In the genomic region with DNA sequence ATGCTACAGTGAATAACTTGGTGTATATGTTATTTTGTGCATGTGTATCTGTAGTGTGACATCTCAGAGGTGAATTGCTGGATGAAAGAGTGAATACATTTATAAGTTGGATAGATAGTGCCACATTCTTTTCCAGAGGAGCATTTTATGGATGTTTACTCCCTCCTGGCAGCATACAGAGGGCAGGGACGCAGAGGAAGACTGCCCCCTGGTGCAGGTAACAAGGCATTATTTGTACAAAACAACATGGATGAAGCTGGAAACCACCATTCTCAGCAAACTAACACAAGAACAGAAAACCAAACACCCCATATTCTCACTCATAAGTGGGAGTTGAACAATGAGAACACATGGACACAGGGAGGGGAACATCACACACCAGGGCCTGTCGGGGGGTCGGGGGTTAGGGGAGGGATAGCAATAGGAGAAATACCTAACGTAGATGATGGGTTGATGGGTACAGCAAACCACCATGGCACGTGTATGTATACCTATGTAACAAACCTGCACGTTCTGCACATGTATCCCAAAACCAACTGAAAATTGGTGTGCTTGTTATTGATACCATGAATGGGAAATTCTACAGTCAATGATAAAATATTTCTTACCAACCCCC, we compare ENCODE assay signal across 8 cellular contexts. TPM values are rescaled to one million over a fixed set of nuclear protein-coding genes. Genes with fewer than 3 reads are reported as not detected.
A peak's percentile ranks its signal among the peaks of the same experiment; 100 is the strongest.
DNase-seq lines count a peak whose midpoint lies in the region; ATAC-seq, FAIRE-seq and TF ChIP-seq lines count a peak whose summit lies in the region.

No MANE protein-coding gene starts in this region.

- H3K4me3 ChIP-seq in adrenal gland (no peak overlapping the region), HepG2 (replicated peaks in 1 of 3; ENCODE audit: insufficient read depth in 1 of 3, low read depth in 2 of 3, low read length in 3 of 3) (no peak overlapping the region)

- no peak overlapping the region for H2AFZ ChIP-seq in HepG2 (ENCODE audit: low read length)

- TF ChIP-seq EP300 in HepG2 (IDR thresholded peaks at IDR 0.05; ENCODE audit: low read depth in 2 of 2, low read length in 2 of 2) (no peak), HepG2 (CRISPR knock-in tag; IDR thresholded peaks at IDR 0.05; ENCODE audit: borderline replicate concordance) (no peak)

- TF ChIP-seq CTCF in adrenal gland (IDR thresholded peaks at IDR 0.05) (peak; percentile 32 to 64 (median 52)), HepG2 (CRISPR knock-in tag; IDR thresholded peaks at IDR 0.05) (peak; percentile 78)

- H3K4me2 ChIP-seq in HepG2 (ENCODE audit: low read depth, low read length), result no peak overlapping the region

- FAIRE-seq in HepG2 (lab: Jason Lieb, UNC), result peak; percentile 59

- peaks cover 0 to 4% of the 10 kb centered on the region in 2 donors for H3K4me1 ChIP-seq in adrenal gland (replicated peaks in 1 of 2)
- peaks cover 12% of the 10 kb centered on the region; the same call in 1 of the 2 replicates for H3K4me1 ChIP-seq in HepG2 (ENCODE audit: insufficient read depth, low read length)

- DNase-seq in Ammon's horn (ENCODE audit: low spot score) (peak; percentile 57), HCEC 1CT (peak; percentile 32), adrenal gland (peak in 4 of 7 donors; percentile 36 to 54 (median 41)), HepG2 (ENCODE audit: low spot score) (peak; percentile 24), NOMO-1 treated with DMSO at 0.1 percent for 48 hours (lab: John Stamatoyannopoulos, UW; ENCODE audit: unreplicated experiment) (no peak)
- DNase-seq in activated CD8-positive, alpha-beta memory T cell treated with anti-CD3 and anti-CD28 coated beads, Interleukin-2, amount 50 U/mL, for 48 hours, result no peak

- H3K27me3 ChIP-seq in adrenal gland (no peaks in the 10 kb centered on the region), HepG2 (ENCODE audit: control insufficient read depth in 1 of 2, insufficient read depth in 2 of 2, low read length in 2 of 2) (peaks cover 0 to 2% of the 10 kb centered on the region in 2 experiments; a peak in 2 of 5 replicates)

- in situ Hi-C loops in HepG2 (cut with HindIII; ENCODE audit: extremely low pct_ligation_motif_present, low pct_unique_long_range_greater_than_20kb), result loop anchor here (5.0 to 25.0 kb wide), 2 partner anchors 63 to 298 kb away; no protein-coding TSS in a partner anchor

- no peaks in the 10 kb centered on the region for H4K20me1 ChIP-seq in HepG2 (ENCODE audit: insufficient read depth, low read length)

- ATAC-seq in HepG2 (peak; percentile 78), HG02870 (IDR thresholded peaks at IDR 0.05; ENCODE audit: unreplicated experiment) (no peak), HG02885 (IDR thresholded peaks at IDR 0.05; ENCODE audit: poor library complexity, unreplicated experiment) (no peak)

- no peaks in the 10 kb centered on the region for H3K79me2 ChIP-seq in HepG2 (ENCODE audit: insufficient read depth, low read length)

- peak; percentile 60 for TF ChIP-seq RAD21 in HepG2 (CRISPR knock-in tag; IDR thresholded peaks at IDR 0.05)

- POLR2A ChIA-PET in HepG2 (lab: Yijun Ruan, JAX), result no interaction called here

- CTCF ChIA-PET in HepG2 (lab: Yijun Ruan, JAX; ENCODE audit: low intra/inter-chr PET ratio, low total read pairs), result interaction anchor here (1.2 kb wide), 1 partner anchor 68 kb away, joined by 10 read pairs; no protein-coding TSS in a partner anchor

- H3K36me3 ChIP-seq in adrenal gland (replicated peaks in 1 of 2) (no peaks in the 10 kb centered on the region), HepG2 (replicated peaks in 1 of 2; ENCODE audit: control insufficient read depth in 1 of 2, insufficient read depth in 2 of 2, low read length in 2 of 2) (no peaks in the 10 kb centered on the region)

- intact Hi-C loops in adrenal gland (cut with DNase I) (no loop called here), HepG2 (cut with micrococcal nuclease; ENCODE audit: unreplicated experiment) (loop anchor here (1.0 to 5.0 kb wide), 2 partner anchors 68 to 138 kb away; no protein-coding TSS in a partner anchor)

- 63 to 74% (median 69%) methylated on average over 6 of the region's 6 CpGs for WGBS in adrenal gland, 4 donors
- WGBS in HepG2 (ENCODE audit: low lambda C conversion rate), result 31% methylated on average over 5 of the region's 6 CpGs

- no TSS peak for BruUV-seq in HepG2 (replicated peaks; lab: Mats Ljungman, UMichigan)

- H3K27ac ChIP-seq in adrenal gland (no peak overlapping the region), HepG2 (ENCODE audit: extremely low read length, insufficient read depth, low read length) (no peak overlapping the region)

- no peaks in the 10 kb centered on the region for H3K9me3 ChIP-seq in adrenal gland (replicated peaks in 1 of 3)
- no peaks in the 10 kb centered on the region for H3K9me3 ChIP-seq in HepG2 (ENCODE audit: low read length)

- TF ChIP-seq POLR2A in adrenal gland (IDR thresholded peaks at IDR 0.05) (no peak), HepG2 (IDR thresholded peaks at IDR 0.05; ENCODE audit: insufficient read depth in 1 of 2, low read depth in 2 of 2, low read length in 2 of 2) (no peak)

- no peak overlapping the region for H3K9ac ChIP-seq in HepG2 (ENCODE audit: insufficient read depth, low read depth, low read length)

TF ChIP-seq in HepG2, 621 proteins besides CTCF, POLR2A, EP300 and RAD21:
- TF ChIP-seq ZNF563 (CRISPR knock-in tag; IDR thresholded peaks at IDR 0.05) (no peak), ZNF263 (CRISPR knock-in tag; IDR thresholded peaks at IDR 0.05) (no peak), FOXA3 (CRISPR knock-in tag; IDR thresholded peaks at IDR 0.05) (0 out of 2 replicates have a peak, but pooled peaks have one; percentile 21), ZNF253 (CRISPR knock-in tag; IDR thresholded peaks at IDR 0.05; ENCODE audit: borderline replicate concordance) (no peak), FOXA1 (IDR thresholded peaks at IDR 0.05) (no peak), FOXA1 (CRISPR knock-in tag; IDR thresholded peaks at IDR 0.05) (0 out of 2 replicates have a peak, but pooled peaks have one; percentile 5), ZNF570 (CRISPR knock-in tag; IDR thresholded peaks at IDR 0.05; ENCODE audit: borderline replicate concordance) (no peak), THYN1 (CRISPR knock-in tag; IDR thresholded peaks at IDR 0.05; ENCODE audit: borderline replicate concordance, low read depth) (no peak), FOXK1 (CRISPR knock-in tag; IDR thresholded peaks at IDR 0.05; ENCODE audit: borderline replicate concordance, low read depth) (peak; percentile 68; the same call in 1 of the 2 replicates), STAG1 (CRISPR knock-in tag; IDR thresholded peaks at IDR 0.05) (peak; percentile 86), FOXO1 (CRISPR knock-in tag; IDR thresholded peaks at IDR 0.05) (0 out of 2 replicates have a peak, but pooled peaks have one; percentile 40), CENPT (CRISPR knock-in tag; IDR thresholded peaks at IDR 0.05; ENCODE audit: low read depth) (no peak), SMC3 (IDR thresholded peaks at IDR 0.05; ENCODE audit: low read length) (peak; percentile 68)
- TF ChIP-seq, protein P1, sequence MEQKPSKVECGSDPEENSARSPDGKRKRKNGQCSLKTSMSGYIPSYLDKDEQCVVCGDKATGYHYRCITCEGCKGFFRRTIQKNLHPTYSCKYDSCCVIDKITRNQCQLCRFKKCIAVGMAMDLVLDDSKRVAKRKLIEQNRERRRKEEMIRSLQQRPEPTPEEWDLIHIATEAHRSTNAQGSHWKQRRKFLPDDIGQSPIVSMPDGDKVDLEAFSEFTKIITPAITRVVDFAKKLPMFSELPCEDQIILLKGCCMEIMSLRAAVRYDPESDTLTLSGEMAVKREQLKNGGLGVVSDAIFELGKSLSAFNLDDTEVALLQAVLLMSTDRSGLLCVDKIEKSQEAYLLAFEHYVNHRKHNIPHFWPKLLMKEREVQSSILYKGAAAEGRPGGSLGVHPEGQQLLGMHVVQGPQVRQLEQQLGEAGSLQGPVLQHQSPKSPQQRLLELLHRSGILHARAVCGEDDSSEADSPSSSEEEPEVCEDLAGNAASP (CRISPR knock-in tag; IDR thresholded peaks at IDR 0.05; ENCODE audit: borderline replicate concordance), result no peak

RNA-seq across cellular contexts. Expression of a gene that starts 57.9 kb away (rescaled TPM):
- total RNA-seq in adrenal gland (10 to 100 TPM in 1 of 8 donors, 1 to 10 TPM in 7; 2.7 to 13.2 (median 5.4) TPM), HepG2 (2016; rRNA removed; fragmentation: Illumina TruSeq; extraction: Trizol) (2.1 and 2.5 TPM in 2 replicates)
- polyA plus RNA-seq in adrenal gland (10 to 100 TPM in 1 of 3 donors, 1 to 10 TPM in 2; 1.6 to 17.4 (median 3.0) TPM), HepG2 (2011; rRNA removed) (0.91 and 1.2 TPM in 2 replicates)
- 4.1 TPM in 2 replicates for total RNA-seq in HepG2 (2016; cell fraction: cytosol; rRNA removed; fragmentation: Illumina TruSeq; extraction: Trizol; ENCODE audit: low read depth)
- 1.9 and 2.3 TPM in 2 replicates for total RNA-seq in HepG2 (2016; cell fraction: insoluble cytoplasmic fraction; rRNA removed; fragmentation: Illumina TruSeq; extraction: Trizol)
- total RNA-seq in HepG2 (2016; cell fraction: membrane; rRNA removed; fragmentation: Illumina TruSeq; extraction: Trizol), result 6.4 TPM in 2 replicates
- 1.4 and 1.7 TPM in 2 replicates for total RNA-seq in HepG2 (2016; cell fraction: nucleus; rRNA removed; fragmentation: Illumina TruSeq; extraction: Trizol)
- polyA plus RNA-seq in HepG2 (2011; cell fraction: cytosol; rRNA removed), result 0.81 and 1.0 TPM in 2 replicates
- 0.52 and 0.61 TPM in 2 replicates for polyA plus RNA-seq in HepG2 (2011; cell fraction: nucleus; rRNA removed)
- polyA plus RNA-seq in HepG2 (2012), result 0.36 and 0.52 TPM in 2 replicates
- 5.6 and 6.2 TPM in 2 replicates for polyA plus RNA-seq in HepG2 (2016; cell fraction: cytosol; fragmentation: Illumina TruSeq; extraction: Trizol; ENCODE audit: low read depth)
- polyA plus RNA-seq in HepG2 (2016; cell fraction: insoluble cytoplasmic fraction; fragmentation: Illumina TruSeq; extraction: Trizol; ENCODE audit: low read depth), result 3.3 and 4.1 TPM in 2 replicates
- 8.7 and 9.1 TPM in 2 replicates for polyA plus RNA-seq in HepG2 (2016; cell fraction: membrane; fragmentation: Illumina TruSeq; extraction: Trizol; ENCODE audit: low read depth)
- polyA plus RNA-seq in HepG2 (2016; cell fraction: nucleus; fragmentation: Illumina TruSeq; extraction: Trizol; ENCODE audit: insufficient read depth, low read depth), result 3.4 and 3.5 TPM in 2 replicates
- polyA minus RNA-seq in HepG2 (2011; rRNA and poly(A)+ RNA removed; ENCODE audit: low replicate concordance), result 1.6 TPM in 1 of 2 replicates, not detected in the other
- polyA minus RNA-seq in HepG2 (2011; cell fraction: cytosol; rRNA and poly(A)+ RNA removed), result 0.79 and 1.1 TPM in 2 replicates
- 0.75 and 1.2 TPM in 2 replicates for polyA minus RNA-seq in HepG2 (2011; cell fraction: nucleus; rRNA and poly(A)+ RNA removed)

Comparison
In these comparisons a context has a peak if more than half of its experiments do, and no peak if none do; other contexts are left out.
1. DNase-seq: peak in Ammon's horn (single experiment), HCEC 1CT (single experiment), adrenal gland (4 of 7) and HepG2 (single experiment); none in NOMO-1 treated with DMSO at 0.1 percent for 48 hours (single experiment) and activated CD8-positive, alpha-beta memory T cell treated with anti-CD3 and anti-CD28 coated beads, Interleukin-2, amount 50 U/mL, for 48 hours (single experiment).